14 cellular contexts compared by ENCODE assay signal in genomic region chr11:16743478-16743877, GRCh38.
"Had no signal": no experiment of that assay in that cellular context is flagged by ENCODE, and none has a peak within 500 bp of the region (broad histone marks: within the 10 kb centered on the region; RNA-seq: fewer than 3 reads in every experiment).

No MANE protein-coding gene starts in this region.

- H3K27ac Mint-ChIP-seq: activated CD4-positive, alpha-beta T cell treated with anti-CD3 and anti-CD28 coated beads, Interleukin-2, amount 10 ng/mL, durations not matched to agents 24 days and 14 days; activated CD8-positive, alpha-beta memory T cell treated with anti-CD3 and anti-CD28 coated beads, Interleukin-2, amount 10 ng/mL, durations not matched to agents 7 days and 5 days had no signal

- ATAC-seq: activated CD8-positive, alpha-beta memory T cell treated with anti-CD3 and anti-CD28 coated beads, Interleukin-2, amount 10 ng/mL, durations not matched to agents 7 days and 5 days; activated naive CD4-positive, alpha-beta T cell treated with anti-CD3 and anti-CD28 coated beads, Interleukin-2, amount 50 U/mL, for 72 hours; heart right ventricle; left lobe of liver; mucosa of descending colon; pancreas had no signal

- H3K9me3 ChIP-seq: heart right ventricle, mucosa of descending colon, pancreas had no signal

- H3K4me3 ChIP-seq: cardiac muscle cell, heart right ventricle, mucosa of descending colon, pancreas had no signal

- H3K4me3 Mint-ChIP-seq: activated CD4-positive, alpha-beta T cell treated with anti-CD3 and anti-CD28 coated beads, Interleukin-2, amount 10 ng/mL, durations not matched to agents 24 days and 14 days; activated CD8-positive, alpha-beta memory T cell treated with anti-CD3 and anti-CD28 coated beads, Interleukin-2, amount 10 ng/mL, durations not matched to agents 7 days and 5 days had no signal

- DNase-seq: activated CD4-positive, alpha-beta T cell treated with anti-CD3 and anti-CD28 coated beads, Interleukin-2, amount 10 ng/mL, durations not matched to agents 24 days and 14 days; activated CD8-positive, alpha-beta memory T cell treated with anti-CD3 and anti-CD28 coated beads, Interleukin-2, amount 10 ng/mL, durations not matched to agents 7 days and 5 days; aorta; heart right ventricle; mammary epithelial cell; mucosa of descending colon; pancreas; stimulated activated CD4-positive, alpha-beta T cell treated with anti-CD3 and anti-CD28 coated beads, Interleukin-4, amount 100 ng/mL, for 24 hours had no signal

- H3K27me3 ChIP-seq: cardiac muscle cell, heart right ventricle, pancreas had no signal

- FAIRE-seq: frontal cortex, pancreas, urothelium cell line had no signal

- H3K27me3 Mint-ChIP-seq: activated CD4-positive, alpha-beta T cell treated with anti-CD3 and anti-CD28 coated beads, Interleukin-2, amount 10 ng/mL, durations not matched to agents 24 days and 14 days; activated CD8-positive, alpha-beta memory T cell treated with anti-CD3 and anti-CD28 coated beads, Interleukin-2, amount 10 ng/mL, durations not matched to agents 7 days and 5 days had no signal

- H3K9me3 Mint-ChIP-seq: activated CD4-positive, alpha-beta T cell treated with anti-CD3 and anti-CD28 coated beads, Interleukin-2, amount 10 ng/mL, durations not matched to agents 24 days and 14 days; activated naive CD4-positive, alpha-beta T cell treated with anti-CD3 and anti-CD28 coated beads, Interleukin-2, amount 50 U/mL, for 72 hours; neural crest cell had no signal
